17 cellular contexts compared by ENCODE assay signal in the genomic region with DNA sequence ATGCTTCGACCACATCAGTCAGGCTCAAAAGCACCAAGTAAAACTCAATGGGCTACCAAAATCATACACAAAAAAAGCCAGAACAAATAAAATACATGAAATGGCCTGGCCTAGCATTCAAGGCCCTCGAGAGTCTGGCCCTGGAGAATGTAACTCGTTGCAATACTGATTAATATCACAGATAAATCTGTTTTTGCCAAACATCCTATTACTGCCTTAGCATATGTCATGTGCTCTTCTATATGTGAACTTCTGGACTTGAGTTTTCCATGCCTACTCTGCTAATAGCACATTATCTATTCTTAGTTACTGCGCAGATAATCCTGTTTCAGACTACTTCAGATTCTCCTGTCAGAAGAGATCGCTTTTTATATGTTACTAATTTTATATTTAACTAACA.
DNase-seq lines count a peak whose midpoint lies in the region; ATAC-seq and TF ChIP-seq lines count a peak whose summit lies in the region.
"Had no signal": no experiment of that assay in that cellular context is flagged by ENCODE, and none has a peak within 500 bp of the region (broad histone marks: within the 10 kb centered on the region; RNA-seq: fewer than 3 reads in every experiment).

No MANE protein-coding gene starts in this region.

- H3K4me2 ChIP-seq in SK-N-SH: no peak overlapping the region
- H3K4me2 ChIP-seq: BLaER1 treated with 17β-estradiol and CSF1 and Interleukin-3, amounts not matched to agents 10 nM and 100 nM had no signal

- WGBS in SK-N-SH (ENCODE audit: low lambda C conversion rate): 74% methylated on average over 5 of the region's 5 CpGs

- no peak for TF ChIP-seq RAD21 in SK-N-SH (IDR thresholded peaks at IDR 0.05; ENCODE audit: low read length)

- no peaks in the 10 kb centered on the region for H3K9me2 ChIP-seq in SK-N-SH

- no peaks in the 10 kb centered on the region for H3K27me3 ChIP-seq in SK-N-SH (ENCODE audit: insufficient read depth)
- H3K27me3 ChIP-seq in brain microvascular endothelial cell (replicated peaks): no peaks in the 10 kb centered on the region
- H3K27me3 ChIP-seq: BLaER1 treated with 17β-estradiol and CSF1 and Interleukin-3, amounts not matched to agents 10 nM and 100 nM had no signal

- no peak overlapping the region for H3K4me3 Mint-ChIP-seq in progenitor cell of endocrine pancreas (ENCODE audit: low read depth)
- H3K4me3 Mint-ChIP-seq: B cell; CD14-positive monocyte; CD4-positive, alpha-beta T cell; CD8-positive, alpha-beta memory T cell; HFFc6 had no signal

- H3K9ac ChIP-seq in SK-N-SH: no peak overlapping the region
- H3K9ac ChIP-seq: BLaER1 treated with 17β-estradiol and CSF1 and Interleukin-3, amounts not matched to agents 10 nM and 100 nM had no signal

- in situ Hi-C loops in brain microvascular endothelial cell (cut with HindIII; ENCODE audit: low pct_ligation_motif_present, low sequenced_read_pairs): loop anchor here (25.0 kb wide), 1 partner anchor 514 kb away; no protein-coding TSS in a partner anchor

- H3K36me3 Mint-ChIP-seq in progenitor cell of endocrine pancreas (ENCODE audit: insufficient read depth): peaks cover 17% of the 10 kb centered on the region

- H3K27me3 Mint-ChIP-seq in progenitor cell of endocrine pancreas: no peaks in the 10 kb centered on the region
- H3K27me3 Mint-ChIP-seq: B cell; CD4-positive, alpha-beta T cell; CD8-positive, alpha-beta memory T cell had no signal

- H3K4me1 ChIP-seq in SK-N-SH (ENCODE audit: control insufficient read depth in 1 of 2, insufficient read depth in 2 of 2, low read depth in 1 of 2, low read length in 1 of 2): no peaks in the 10 kb centered on the region; a peak in 1 of 4 replicates
- H3K4me1 ChIP-seq: HAP-1 had no signal

- H3F3A ChIP-seq in SK-N-SH (replicated peaks; ENCODE audit: insufficient read depth): peaks cover 12% of the 10 kb centered on the region

- H3K36me3 ChIP-seq in SK-N-SH (replicated peaks in 1 of 2; ENCODE audit: control insufficient read depth in 1 of 2, insufficient read depth in 2 of 2, low read length in 1 of 2) (no peaks in the 10 kb centered on the region), brain microvascular endothelial cell (replicated peaks) (no peaks in the 10 kb centered on the region)
- H3K36me3 ChIP-seq: HAP-1 had no signal

- H3K27ac ChIP-seq in SK-N-SH (ENCODE audit: low read depth in 2 of 2, low read length in 1 of 2): peak overlapping the region in 1 of 2 experiments; percentile 43; a peak in 1 of 4 replicates
- H3K27ac ChIP-seq in brain microvascular endothelial cell: no peak overlapping the region
- H3K27ac ChIP-seq: 22Rv1; BLaER1 treated with 17β-estradiol and CSF1 and Interleukin-3, amounts not matched to agents 10 nM and 100 nM had no signal

- H3K27ac Mint-ChIP-seq in progenitor cell of endocrine pancreas: peak overlapping the region; percentile 8
- H3K27ac Mint-ChIP-seq: B cell; CD14-positive monocyte; CD4-positive, alpha-beta T cell; HFFc6 had no signal

- TF ChIP-seq CTCF in SK-N-SH (IDR thresholded peaks at IDR 0.05) (no peak), progenitor cell of endocrine pancreas (IDR thresholded peaks at IDR 0.05; ENCODE audit: unreplicated experiment) (no peak), brain microvascular endothelial cell (IDR thresholded peaks at IDR 0.05; ENCODE audit: low read depth, low read length, missing control alignments) (no peak)

- POLR2A ChIA-PET in SK-N-SH (lab: Yijun Ruan, JAX): no interaction called here

- TF ChIP-seq EP300 in SK-N-SH (IDR thresholded peaks at IDR 0.05; ENCODE audit: borderline replicate concordance in 1 of 2, low read depth in 1 of 2, low read length in 1 of 2): no peak

- no peak overlapping the region for H2AFZ ChIP-seq in SK-N-SH (ENCODE audit: low read depth)

- H3K4me3 ChIP-seq in SK-N-SH (ENCODE audit: low read depth in 2 of 2, low read length in 1 of 2) (no peak overlapping the region), brain microvascular endothelial cell (ENCODE audit: low read depth, low read length) (no peak overlapping the region)
- H3K4me3 ChIP-seq: BLaER1 treated with 17β-estradiol and CSF1 and Interleukin-3, amounts not matched to agents 10 nM and 100 nM; HAP-1 had no signal

- peak; percentile 52 for DNase-seq in SK-N-SH
- DNase-seq in SK-N-DZ (ENCODE audit: low spot score): peak; percentile 8
- DNase-seq in progenitor cell of endocrine pancreas (ENCODE audit: low spot score, unreplicated experiment): no peak
- DNase-seq in hippocampal formation (lab: John Stamatoyannopoulos, UW): no peak
- no peak for DNase-seq in brain microvascular endothelial cell
- DNase-seq: CD4-positive, alpha-beta T cell; CD8-positive, alpha-beta memory T cell; DMS53; DND-41; GOT3; HFFc6 had no signal

- ATAC-seq in SK-N-SH treated with all-trans-retinoic acid at 6 μM for 48 hours: no peak

- CTCF ChIA-PET in SK-N-SH (lab: Yijun Ruan, JAX): no interaction called here

- no peaks in the 10 kb centered on the region for H3K9me3 ChIP-seq in SK-N-SH
- H3K9me3 ChIP-seq: HAP-1 had no signal

- H3K4me1 Mint-ChIP-seq in progenitor cell of endocrine pancreas (ENCODE audit: low read depth): peaks cover 3% of the 10 kb centered on the region
- H3K4me1 Mint-ChIP-seq: B cell, CD14-positive monocyte had no signal

- H4K20me1 ChIP-seq in SK-N-SH (ENCODE audit: insufficient read depth): no peaks in the 10 kb centered on the region
- H4K20me1 ChIP-seq: BLaER1 treated with 17β-estradiol and CSF1 and Interleukin-3, amounts not matched to agents 10 nM and 100 nM had no signal

- no peaks in the 10 kb centered on the region for H3K79me2 ChIP-seq in SK-N-SH (ENCODE audit: insufficient read depth)

- peaks cover 11% of the 10 kb centered on the region for H3K9me3 Mint-ChIP-seq in progenitor cell of endocrine pancreas (ENCODE audit: low read depth)

TF ChIP-seq in SK-N-SH, 30 proteins besides CTCF, POLR2A, EP300 and RAD21:
- TF ChIP-seq MXI1 (IDR thresholded peaks at IDR 0.05; ENCODE audit: low read depth, low read length): no peak
- TF ChIP-seq RCOR1 (IDR thresholded peaks at IDR 0.05; ENCODE audit: low read length): no peak
- TF ChIP-seq JUND (IDR thresholded peaks at IDR 0.05): no peak
- no peak for TF ChIP-seq GATA2 (CRISPR knock-in tag; IDR thresholded peaks at IDR 0.05)
- TF ChIP-seq CHD2 (IDR thresholded peaks at IDR 0.05; ENCODE audit: low read length, partially characterized antibody): no peak
- TF ChIP-seq TEAD4 (IDR thresholded peaks at IDR 0.05; ENCODE audit: borderline replicate concordance, insufficient read depth): no peak
- no peak for TF ChIP-seq TCF12 (IDR thresholded peaks at IDR 0.05)

TF ChIP-seq in SK-N-SH treated with all-trans-retinoic acid at 6 μM for 48 hours, 23 proteins besides CTCF, POLR2A, EP300 and RAD21 (continues in another document):
- TF ChIP-seq, protein P1, sequence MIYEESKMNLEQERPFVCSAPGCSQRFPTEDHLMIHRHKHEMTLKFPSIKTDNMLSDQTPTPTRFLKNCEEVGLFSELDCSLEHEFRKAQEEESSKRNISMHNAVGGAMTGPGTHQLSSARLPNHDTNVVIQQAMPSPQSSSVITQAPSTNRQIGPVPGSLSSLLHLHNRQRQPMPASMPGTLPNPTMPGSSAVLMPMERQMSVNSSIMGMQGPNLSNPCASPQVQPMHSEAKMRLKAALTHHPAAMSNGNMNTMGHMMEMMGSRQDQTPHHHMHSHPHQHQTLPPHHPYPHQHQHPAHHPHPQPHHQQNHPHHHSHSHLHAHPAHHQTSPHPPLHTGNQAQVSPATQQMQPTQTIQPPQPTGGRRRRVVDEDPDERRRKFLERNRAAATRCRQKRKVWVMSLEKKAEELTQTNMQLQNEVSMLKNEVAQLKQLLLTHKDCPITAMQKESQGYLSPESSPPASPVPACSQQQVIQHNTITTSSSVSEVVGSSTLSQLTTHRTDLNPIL (CRISPR knock-in tag; IDR thresholded peaks at IDR 0.05; ENCODE audit: low read depth): no peak
- TF ChIP-seq ZNF8 (CRISPR knock-in tag; IDR thresholded peaks at IDR 0.05) (no peak), RARB (CRISPR knock-in tag; IDR thresholded peaks at IDR 0.05) (no peak), ZNF70 (CRISPR knock-in tag; IDR thresholded peaks at IDR 0.05) (no peak), GLIS3 (CRISPR knock-in tag; IDR thresholded peaks at IDR 0.05) (no peak), OSR1 (CRISPR knock-in tag; IDR thresholded peaks at IDR 0.05) (no peak), BACH2 (CRISPR knock-in tag; IDR thresholded peaks at IDR 0.05; ENCODE audit: borderline replicate concordance) (no peak), ZFP3 (CRISPR knock-in tag; IDR thresholded peaks at IDR 0.05) (no peak), CSDC2 (CRISPR knock-in tag; IDR thresholded peaks at IDR 0.05) (no peak), SNAI2 (CRISPR knock-in tag; IDR thresholded peaks at IDR 0.05) (no peak), TOX (CRISPR knock-in tag; IDR thresholded peaks at IDR 0.05; ENCODE audit: borderline replicate concordance) (no peak)
- TF ChIP-seq, protein P2, sequence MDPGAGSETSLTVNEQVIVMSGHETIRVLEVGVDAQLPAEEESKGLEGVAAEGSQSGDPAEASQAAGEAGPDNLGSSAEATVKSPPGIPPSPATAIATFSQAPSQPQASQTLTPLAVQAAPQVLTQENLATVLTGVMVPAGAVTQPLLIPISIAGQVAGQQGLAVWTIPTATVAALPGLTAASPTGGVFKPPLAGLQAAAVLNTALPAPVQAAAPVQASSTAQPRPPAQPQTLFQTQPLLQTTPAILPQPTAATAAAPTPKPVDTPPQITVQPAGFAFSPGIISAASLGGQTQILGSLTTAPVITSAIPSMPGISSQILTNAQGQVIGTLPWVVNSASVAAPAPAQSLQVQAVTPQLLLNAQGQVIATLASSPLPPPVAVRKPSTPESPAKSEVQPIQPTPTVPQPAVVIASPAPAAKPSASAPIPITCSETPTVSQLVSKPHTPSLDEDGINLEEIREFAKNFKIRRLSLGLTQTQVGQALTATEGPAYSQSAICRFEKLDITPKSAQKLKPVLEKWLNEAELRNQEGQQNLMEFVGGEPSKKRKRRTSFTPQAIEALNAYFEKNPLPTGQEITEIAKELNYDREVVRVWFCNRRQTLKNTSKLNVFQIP (CRISPR knock-in tag; IDR thresholded peaks at IDR 0.05; ENCODE audit: borderline replicate concordance, low read depth): no peak
- TF ChIP-seq, protein P3, sequence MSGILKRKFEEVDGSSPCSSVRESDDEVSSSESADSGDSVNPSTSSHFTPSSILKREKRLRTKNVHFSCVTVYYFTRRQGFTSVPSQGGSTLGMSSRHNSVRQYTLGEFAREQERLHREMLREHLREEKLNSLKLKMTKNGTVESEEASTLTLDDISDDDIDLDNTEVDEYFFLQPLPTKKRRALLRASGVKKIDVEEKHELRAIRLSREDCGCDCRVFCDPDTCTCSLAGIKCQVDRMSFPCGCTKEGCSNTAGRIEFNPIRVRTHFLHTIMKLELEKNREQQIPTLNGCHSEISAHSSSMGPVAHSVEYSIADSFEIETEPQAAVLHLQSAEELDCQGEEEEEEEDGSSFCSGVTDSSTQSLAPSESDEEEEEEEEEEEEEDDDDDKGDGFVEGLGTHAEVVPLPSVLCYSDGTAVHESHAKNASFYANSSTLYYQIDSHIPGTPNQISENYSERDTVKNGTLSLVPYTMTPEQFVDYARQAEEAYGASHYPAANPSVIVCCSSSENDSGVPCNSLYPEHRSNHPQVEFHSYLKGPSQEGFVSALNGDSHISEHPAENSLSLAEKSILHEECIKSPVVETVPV (CRISPR knock-in tag; IDR thresholded peaks at IDR 0.05): no peak

Comparison
In these comparisons a context has a peak if more than half of its experiments do, and no peak if none do; other contexts are left out.
1. DNase-seq: peak in SK-N-SH (single experiment) and SK-N-DZ (single experiment); none in progenitor cell of endocrine pancreas (single experiment), hippocampal formation (0 of 2) and brain microvascular endothelial cell (single experiment).